Comparison of ENCODE assay signal across 33 cellular contexts in the genomic region with DNA sequence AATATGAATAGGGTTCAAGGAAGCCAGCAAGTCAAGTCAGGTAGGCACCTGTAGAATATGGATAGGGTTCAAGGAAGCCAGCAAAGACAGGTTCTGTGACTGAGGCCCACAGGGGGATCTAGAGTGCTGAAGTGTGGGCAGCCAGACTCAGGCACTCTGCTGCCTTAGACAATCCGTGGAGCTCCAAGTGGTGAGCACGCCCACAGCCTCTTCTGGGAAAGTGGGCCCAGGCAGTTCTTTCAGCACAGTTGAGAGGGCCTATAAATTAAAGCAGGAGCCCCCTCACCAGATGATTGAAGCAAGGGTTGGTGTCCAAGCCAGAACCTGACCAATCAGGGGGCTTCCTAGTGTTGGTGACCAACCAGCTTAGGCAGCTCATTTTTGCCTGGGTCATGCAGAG.
"Had no signal": no experiment of that assay in that cellular context is flagged by ENCODE, and none has a peak within 500 bp of the region (broad histone marks: within the 10 kb centered on the region; RNA-seq: fewer than 3 reads in every experiment).

No MANE protein-coding gene starts in this region.

- H3K4me3 Mint-ChIP-seq: immature natural killer cell; naive thymus-derived CD8-positive, alpha-beta T cell; nephron; neural crest cell; stimulated activated naive B cell treated with anti-CD40 and anti-IgM and Interleukin-4, amounts not matched to agents 10 μg/mL and 1 μg/mL and 100 μg/mL, for 72 hours had no signal

- H3K36me3 ChIP-seq: heart left ventricle, left ventricle myocardium inferior, neutrophil, ovary, stomach, thyroid gland, transverse colon, upper lobe of right lung, uterus had no signal

- H3K27ac Mint-ChIP-seq: immature natural killer cell; naive thymus-derived CD8-positive, alpha-beta T cell; nephron; progenitor cell of endocrine pancreas; stimulated activated naive B cell treated with anti-CD40 and anti-IgM and Interleukin-4, amounts not matched to agents 10 μg/mL and 1 μg/mL and 100 μg/mL, for 72 hours had no signal

- H3K9me3 Mint-ChIP-seq: naive thymus-derived CD8-positive, alpha-beta T cell; nephron had no signal

- H3K4me1 ChIP-seq: stomach, testis, upper lobe of right lung, uterus had no signal

- H3K27ac ChIP-seq: heart left ventricle, left ventricle myocardium inferior, neutrophil, ovary, skin epidermis, stomach, testis, thyroid gland, transverse colon, upper lobe of right lung, uterus had no signal

- H3K36me3 Mint-ChIP-seq: immature natural killer cell; naive thymus-derived CD8-positive, alpha-beta T cell had no signal

- ATAC-seq: heart left ventricle; left colon; mucosa of descending colon; naive thymus-derived CD8-positive, alpha-beta T cell; right cardiac atrium; sciatic nerve; stimulated activated naive B cell treated with anti-CD40 and anti-IgM and Interleukin-4, amounts not matched to agents 10 μg/mL and 1 μg/mL and 100 μg/mL, for 72 hours; stimulated activated naive CD8-positive, alpha-beta T cell treated with anti-CD3 and anti-CD28 coated beads, Interleukin-15, Interleukin-2, amounts not matched to agents 100 U/mL and 50 U/mL, for 24 hours; upper lobe of right lung had no signal

- DNase-seq: heart left ventricle; hypothalamus; immature natural killer cell; kidney; left colon; left ventricle myocardium inferior; mesendoderm; midbrain; mucosa of descending colon; naive thymus-derived CD8-positive, alpha-beta T cell; occipital lobe; ovary; right cardiac atrium; stimulated activated CD4-positive, alpha-beta T cell treated with anti-CD3 and anti-CD28 coated beads, Interleukin-12 subunit alpha, Interleukin-12 subunit beta, amount 100 ng/mL, for 4 hours; stimulated activated CD4-positive, alpha-beta T cell treated with anti-CD3 and anti-CD28 coated beads, Interleukin-15, amount 100 ng/mL, for 24 hours; stimulated activated CD4-positive, alpha-beta T cell treated with anti-CD3 and anti-CD28 coated beads, Interleukin-2, amount 100 ng/mL, for 24 hours; stimulated activated CD4-positive, alpha-beta T cell treated with anti-CD3 and anti-CD28 coated beads, Interleukin-4, amount 100 ng/mL, for 1 hour; stimulated activated naive B cell treated with anti-CD40 and anti-IgM and Interleukin-4, amounts not matched to agents 10 μg/mL and 1 μg/mL and 100 μg/mL, for 72 hours; stimulated activated naive CD8-positive, alpha-beta T cell treated with anti-CD3 and anti-CD28 coated beads, Interleukin-15, Interleukin-2, amounts not matched to agents 100 U/mL and 50 U/mL, for 24 hours; stomach; testis; thyroid gland; transverse colon; upper lobe of right lung; uterus had no signal

- H3K27me3 ChIP-seq: heart left ventricle, neutrophil, ovary, stomach, testis, thyroid gland, transverse colon, upper lobe of right lung, uterus had no signal

- H3K4me3 ChIP-seq: heart left ventricle, left ventricle myocardium inferior, lung, mucosa of descending colon, ovary, skin epidermis, stomach, testis, thyroid gland, transverse colon, upper lobe of right lung, uterus had no signal

- FAIRE-seq: islet of Langerhans, kidney had no signal

- H3K4me1 Mint-ChIP-seq: nephron had no signal

- H3K9me3 ChIP-seq: left ventricle myocardium inferior, mucosa of descending colon, neutrophil, ovary, stomach, testis, thyroid gland, transverse colon, upper lobe of right lung, uterus had no signal
